Comparison of ENCODE assay signal across 8 cellular contexts in genomic region chr14:21476526-21476924, GRCh38. TPM values are rescaled to one million over a fixed set of nuclear protein-coding genes. Genes with fewer than 3 reads are reported as not detected.
A peak's percentile ranks its signal among the peaks of the same experiment; 100 is the strongest.
DNase-seq lines count a peak whose midpoint lies in the region; ATAC-seq and TF ChIP-seq lines count a peak whose summit lies in the region.

No MANE protein-coding gene starts in this region.

- peaks cover 0 to 19% (median 0%) of the 10 kb centered on the region in 4 donors for H3K36me3 ChIP-seq in right lobe of liver

- peak; percentile 10 for ATAC-seq in HG03378 (IDR thresholded peaks at IDR 0.05; ENCODE audit: unreplicated experiment)
- ATAC-seq in right lobe of liver, result peak; percentile 89 to 92 (median 89)

- TF ChIP-seq POLR2A in right lobe of liver (IDR thresholded peaks at IDR 0.05), result no peak

- H3K9me3 ChIP-seq in right lobe of liver, result no peaks in the 10 kb centered on the region

- peak; percentile 86 for DNase-seq in NK-92 treated with Interleukin-12 subunit alpha and Interleukin-12 subunit beta, amount 100 ng/mL, for 24 hours (lab: John Stamatoyannopoulos, UW)
- DNase-seq in NK-92 (lab: John Stamatoyannopoulos, UW; ENCODE audit: unreplicated experiment) (no peak), chondrocyte (ENCODE audit: low spot score) (no peak), right lobe of liver (peak; percentile 93 to 95 (median 94)), NCI-H2171 (lab: John Stamatoyannopoulos, UW) (no peak)
- DNase-seq in T-helper 2 cell treated with Interferon-gamma antibody and Interleukin-4, amounts not matched to agents 5 μg/mL and 100 μg/mL, for 36 hours (ENCODE audit: low spot score), result no peak
- peak; percentile 74 for DNase-seq in stimulated activated CD8-positive, alpha-beta memory T cell treated with anti-CD3 and anti-CD28 coated beads, Interleukin-12 subunit alpha, Interleukin-12 subunit beta, amount 100 ng/mL, for 1 hour (ENCODE audit: low read depth)

- no peaks in the 10 kb centered on the region for H3K27me3 ChIP-seq in right lobe of liver

- H3K27ac Mint-ChIP-seq in T-helper 2 cell treated with Interferon-gamma antibody and Interleukin-4, amounts not matched to agents 5 μg/mL and 100 μg/mL, for 36 hours, result peak overlapping the region; percentile 100
- H3K27ac Mint-ChIP-seq in chondrocyte (ENCODE audit: unreplicated experiment), result peak overlapping the region; percentile 100

- WGBS in right lobe of liver (ENCODE audit: insufficient coverage, low coverage, low lambda C conversion rate, missing lambda C conversion rate), result 0% methylated on average over 8 of the region's 27 CpGs

- H3K4me3 Mint-ChIP-seq in T-helper 2 cell treated with Interferon-gamma antibody and Interleukin-4, amounts not matched to agents 5 μg/mL and 100 μg/mL, for 36 hours, result peak overlapping the region; percentile 100
- peak overlapping the region; percentile 100 for H3K4me3 Mint-ChIP-seq in chondrocyte (ENCODE audit: unreplicated experiment)

- H3K9me3 Mint-ChIP-seq in T-helper 2 cell treated with Interferon-gamma antibody and Interleukin-4, amounts not matched to agents 5 μg/mL and 100 μg/mL, for 36 hours, result no peaks in the 10 kb centered on the region
- no peaks in the 10 kb centered on the region for H3K9me3 Mint-ChIP-seq in chondrocyte (ENCODE audit: low read depth)

- H3K4me3 ChIP-seq in right lobe of liver, result peak overlapping the region; percentile 79 to 93 (median 86)

- peaks cover 24% of the 10 kb centered on the region for H3K36me3 Mint-ChIP-seq in T-helper 2 cell treated with Interferon-gamma antibody and Interleukin-4, amounts not matched to agents 5 μg/mL and 100 μg/mL, for 36 hours (ENCODE audit: low read depth)
- H3K36me3 Mint-ChIP-seq in chondrocyte (ENCODE audit: low read depth), result peaks cover 11% of the 10 kb centered on the region

- TF ChIP-seq CTCF in chondrocyte (IDR thresholded peaks at IDR 0.05), result no peak
- TF ChIP-seq CTCF in right lobe of liver (IDR thresholded peaks at IDR 0.05), result no peak

- H3K27ac ChIP-seq in right lobe of liver, result peak overlapping the region; percentile 56 to 91 (median 75)

- peaks cover 0 to 16% (median 2%) of the 10 kb centered on the region in 4 donors for H3K4me1 ChIP-seq in right lobe of liver

- intact Hi-C loops in right lobe of liver (cut with DNase I), result no loop called here

- H3K4me1 Mint-ChIP-seq in T-helper 2 cell treated with Interferon-gamma antibody and Interleukin-4, amounts not matched to agents 5 μg/mL and 100 μg/mL, for 36 hours (ENCODE audit: low read depth), result peaks cover 21% of the 10 kb centered on the region
- H3K4me1 Mint-ChIP-seq in chondrocyte (ENCODE audit: low read depth), result peaks cover 26% of the 10 kb centered on the region

- H3K27me3 Mint-ChIP-seq in T-helper 2 cell treated with Interferon-gamma antibody and Interleukin-4, amounts not matched to agents 5 μg/mL and 100 μg/mL, for 36 hours (ENCODE audit: low read depth), result no peaks in the 10 kb centered on the region
- H3K27me3 Mint-ChIP-seq in chondrocyte (ENCODE audit: low read depth), result no peaks in the 10 kb centered on the region

RNA-seq across cellular contexts. Expression of gene RAB2B, which starts 0.2 kb away (rescaled TPM):
- 38.1 to 44.4 TPM (median 39.7 TPM) in 3 replicates for total RNA-seq in chondrocyte
- 1 to 10 TPM; 6.8 to 9.4 (median 8.0) TPM for total RNA-seq in right lobe of liver

RNA-seq across cellular contexts. Expression of gene TOX4, which starts 0.5 kb away (rescaled TPM):
- total RNA-seq in chondrocyte (61.7 to 71.8 TPM (median 62.2 TPM) in 3 replicates), right lobe of liver (10 to 100 TPM; 19.9 to 37.0 (median 33.3) TPM)

RNA-seq across cellular contexts. Expression of gene CHD8, which starts 20.6 kb away (rescaled TPM):
- total RNA-seq in chondrocyte (69.7 to 86.2 TPM (median 69.8 TPM) in 3 replicates), right lobe of liver (10 to 100 TPM; 20.5 to 28.3 (median 24.8) TPM)

RNA-seq across cellular contexts. Expression of gene METTL3, which starts 34.6 kb away (rescaled TPM):
- total RNA-seq in chondrocyte, result 29.3 to 38.5 TPM (median 30.4 TPM) in 3 replicates
- 10 to 100 TPM; 14.7 to 26.7 (median 18.4) TPM for total RNA-seq in right lobe of liver

RNA-seq across cellular contexts. Expression of gene SALL2, which starts 49.6 kb away (rescaled TPM):
- total RNA-seq in chondrocyte, result 8.7 to 13.1 TPM (median 10.1 TPM) in 3 replicates
- 1 to 10 TPM in 2 of 6 experiments, under 1 TPM in 4; 0.40 to 2.9 (median 0.69) TPM for total RNA-seq in right lobe of liver

Comparison
In these comparisons a context has a peak if more than half of its experiments do, and no peak if none do; other contexts are left out.
1. DNase-seq: peak in NK-92 treated with Interleukin-12 subunit alpha and Interleukin-12 subunit beta, amount 100 ng/mL, for 24 hours (single experiment), right lobe of liver (3 of 3) and stimulated activated CD8-positive, alpha-beta memory T cell treated with anti-CD3 and anti-CD28 coated beads, Interleukin-12 subunit alpha, Interleukin-12 subunit beta, amount 100 ng/mL, for 1 hour (single experiment); none in NK-92 (single experiment), T-helper 2 cell treated with Interferon-gamma antibody and Interleukin-4, amounts not matched to agents 5 μg/mL and 100 μg/mL, for 36 hours (single experiment), chondrocyte (single experiment) and NCI-H2171 (single experiment).